Comparison of ENCODE assay signal across 14 cellular contexts in genomic region chr1:46800742-46801141, GRCh38. TPM values are rescaled to one million over a fixed set of nuclear protein-coding genes. Genes with fewer than 3 reads are reported as not detected.
"Had no signal": no experiment of that assay in that cellular context is flagged by ENCODE, and none has a peak within 500 bp of the region (broad histone marks: within the 10 kb centered on the region; RNA-seq: fewer than 3 reads in every experiment).

No MANE protein-coding gene starts in this region.

- DNase-seq: activated naive CD4-positive, alpha-beta T cell; activated naive CD8-positive, alpha-beta T cell treated with anti-CD3 and anti-CD28 coated beads, Interleukin-2, amount 10 ng/mL, durations not matched to agents 7 days and 5 days; activated T-cell treated with anti-CD3 and anti-CD28 coated beads for 4 hours; dermis blood vessel endothelial cell; effector memory CD8-positive, alpha-beta T cell; ovary; spleen; transverse colon had no signal

- H3K36me3 ChIP-seq: neural progenitor cell, ovary, spleen, transverse colon had no signal

- H3K4me3 ChIP-seq: hepatocyte, neural progenitor cell, ovary, spleen, transverse colon had no signal

- ATAC-seq: effector memory CD8-positive, alpha-beta T cell; sciatic nerve had no signal

- H3K4me1 ChIP-seq: neural progenitor cell, spleen, transverse colon had no signal

- H3K9me3 ChIP-seq: ovary, spleen, transverse colon had no signal

- H3K27me3 ChIP-seq: hepatocyte, neural progenitor cell, ovary, transverse colon had no signal

- H3K27ac ChIP-seq: hepatocyte, neural progenitor cell, ovary, spleen, transverse colon had no signal

RNA-seq across cellular contexts. Expression of gene CYP4B1, which starts 1.9 kb away (rescaled TPM):
- total RNA-seq: activated naive CD8-positive, alpha-beta T cell treated with anti-CD3 and anti-CD28 coated beads, Interleukin-2, amount 10 ng/mL, durations not matched to agents 7 days and 5 days; myocyte; pulmonary artery endothelial cell; SK-MEL-5 had no signal
